Comparison of ENCODE assay signal across 30 cellular contexts in genomic region chr17:74619077-74619673, GRCh38. TPM values are rescaled to one million over a fixed set of nuclear protein-coding genes. Genes with fewer than 3 reads are reported as not detected.
DNase-seq lines count a peak whose midpoint lies in the region; ATAC-seq, FAIRE-seq and TF ChIP-seq lines count a peak whose summit lies in the region.
"Had no signal": no experiment of that assay in that cellular context is flagged by ENCODE, and none has a peak within 500 bp of the region (broad histone marks: within the 10 kb centered on the region; RNA-seq: fewer than 3 reads in every experiment).

No MANE protein-coding gene starts in this region.

- H3K4me1 ChIP-seq in IMR-90 (ENCODE audit: control insufficient read depth, insufficient read depth, low read length) (no peaks in the 10 kb centered on the region), lower lobe of right lung (no peaks in the 10 kb centered on the region), trophoblast cell (ENCODE audit: control insufficient read depth in 1 of 2, insufficient read depth in 2 of 2, low read length in 2 of 2) (no peaks in the 10 kb centered on the region)
- H3K4me1 ChIP-seq: tibial artery had no signal

- H2AFZ ChIP-seq in IMR-90 (replicated peaks; ENCODE audit: low read length, poor library complexity) (peak overlapping the region; percentile 11), trophoblast cell (ENCODE audit: insufficient read depth, low read length, poor library complexity) (no peak overlapping the region)

- no peak overlapping the region for H2AK5ac ChIP-seq in IMR-90 (ENCODE audit: low read depth, low read length)
- H2AK5ac ChIP-seq in trophoblast cell (ENCODE audit: low read length) = no peak overlapping the region

- H4K8ac ChIP-seq in IMR-90 (ENCODE audit: low read depth in 2 of 2, low read length in 2 of 2) (no peak overlapping the region), trophoblast cell (ENCODE audit: low read depth, low read length) (no peak overlapping the region)

- no peak overlapping the region for H2BK5ac ChIP-seq in IMR-90 (ENCODE audit: low read depth, low read length, poor library complexity, severe bottlenecking)
- no peak overlapping the region for H2BK5ac ChIP-seq in trophoblast cell (ENCODE audit: low read depth, low read length, poor library complexity)

- H4K91ac ChIP-seq in IMR-90 (ENCODE audit: insufficient read depth, low read depth, low read length) = no peak overlapping the region
- H4K91ac ChIP-seq in trophoblast cell (ENCODE audit: low read depth, low read length) = no peak overlapping the region

- no peak overlapping the region for H2AK9ac ChIP-seq in IMR-90 (replicated peaks; ENCODE audit: low read depth, low read length, poor library complexity)

- no peak overlapping the region for H3K56ac ChIP-seq in IMR-90 (ENCODE audit: extremely low read depth, insufficient read depth, low read length)

- H3K79me1 ChIP-seq in IMR-90 (ENCODE audit: low read depth in 1 of 2, low read length in 2 of 2) (no peaks in the 10 kb centered on the region), trophoblast cell (ENCODE audit: low read length) (no peaks in the 10 kb centered on the region)

- BruUV-seq in IMR-90 (replicated peaks; lab: Mats Ljungman, UMichigan) = no TSS peak

- H3K14ac ChIP-seq in IMR-90 (replicated peaks; ENCODE audit: low read depth, low read length) = no peak overlapping the region
- H3K14ac ChIP-seq in trophoblast cell (ENCODE audit: low read length) = no peak overlapping the region

- H3K27ac ChIP-seq in IMR-90 (ENCODE audit: insufficient read depth, low read length) = no peak overlapping the region
- no peak overlapping the region for H3K27ac ChIP-seq in lower lobe of right lung
- H3K27ac ChIP-seq in trophoblast cell (ENCODE audit: low read depth, low read length) = no peak overlapping the region
- H3K27ac ChIP-seq: epithelial cell of prostate, tibial artery, VCaP had no signal

- no peaks in the 10 kb centered on the region for H3K9me1 ChIP-seq in IMR-90 (ENCODE audit: insufficient read depth, low read length)

- no peak for FAIRE-seq in D721Med (lab: Jason Lieb, UNC)
- FAIRE-seq: astrocyte, frontal cortex, keratinocyte had no signal

- TF ChIP-seq POLR2A in IMR-90 (IDR thresholded peaks at IDR 0.05; ENCODE audit: low read depth, low read length) = no peak

- H3K23ac ChIP-seq in IMR-90 (ENCODE audit: low read depth, low read length) (no peak overlapping the region), trophoblast cell (ENCODE audit: low read length) (no peak overlapping the region)

- CTCF ChIA-PET in IMR-90 (lab: Yijun Ruan, JAX) = no interaction called here

- H2BK20ac ChIP-seq in IMR-90 (ENCODE audit: low read depth, low read length) = no peak overlapping the region

- DNase-seq in IMR-90 (no peak), lower lobe of right lung (no peak), D721Med (ENCODE audit: insufficient read length, low spot score) (no peak), trophoblast cell (no peak)
- DNase-seq: activated CD4-positive, alpha-beta T cell treated with anti-CD3 and anti-CD28 coated beads, Interleukin-2, amount 10 ng/mL, durations not matched to agents 7 days and 5 days; activated CD8-positive, alpha-beta memory T cell treated with anti-CD3 and anti-CD28 coated beads, Interleukin-2, amount 10 ng/mL, durations not matched to agents 7 days and 5 days; activated naive CD4-positive, alpha-beta T cell treated with anti-CD3 and anti-CD28 coated beads, Interleukin-2, amount 50 U/mL, for 16 hours; CD4-positive, alpha-beta memory T cell; cerebellar nuclear complex; DMS153; GF-D8; HCEC 1CT; KBM-7; MV-4-11; naive B cell; NCI-H526; RPMI8226; SK-N-SH; stimulated activated naive CD8-positive, alpha-beta T cell treated with anti-CD3 and anti-CD28 coated beads, Interleukin-15, amount 100 ng/mL, for 72 hours had no signal

- no peak overlapping the region for H3K4ac ChIP-seq in IMR-90 (ENCODE audit: low read depth, low read length)
- H3K4ac ChIP-seq in trophoblast cell (ENCODE audit: low read depth, low read length) = no peak overlapping the region

- H2BK12ac ChIP-seq in trophoblast cell (ENCODE audit: low read length) = no peak overlapping the region

- peaks cover 22% of the 10 kb centered on the region for H3K36me3 Mint-ChIP-seq in dendritic cell treated with granulocyte-macrophage colony-stimulating factor and Interleukin-4, amounts not matched to agents 40 ng/mL and 50 ng/mL, for 4 days (ENCODE audit: low read depth)
- H3K36me3 Mint-ChIP-seq: activated CD8-positive, alpha-beta memory T cell treated with anti-CD3 and anti-CD28 coated beads, Interleukin-2, amount 10 ng/mL, durations not matched to agents 7 days and 5 days; CD4-positive, alpha-beta memory T cell; memory B cell; naive B cell had no signal

- TF ChIP-seq CTCF in IMR-90 (conservative IDR thresholded peaks at IDR 0.05; ENCODE audit: low read depth, low read length) (no peak), lower lobe of right lung (IDR thresholded peaks at IDR 0.05) (no peak), D721Med (IDR thresholded peaks at IDR 0.05; ENCODE audit: insufficient read depth, missing control alignments) (no peak)

- H3K9ac ChIP-seq in IMR-90 (ENCODE audit: low read depth, low read length) (no peak overlapping the region), trophoblast cell (ENCODE audit: low read length) (no peak overlapping the region)
- H3K9ac ChIP-seq: SK-N-SH had no signal

- H3K36me3 ChIP-seq in IMR-90 (ENCODE audit: control insufficient read depth, insufficient read depth, low read length) (no peaks in the 10 kb centered on the region), lower lobe of right lung (no peaks in the 10 kb centered on the region), trophoblast cell (ENCODE audit: control insufficient read depth in 1 of 2, insufficient read depth in 2 of 2, low read length in 2 of 2) (no peaks in the 10 kb centered on the region)
- H3K36me3 ChIP-seq: tibial artery had no signal

- in situ Hi-C loops in IMR-90 (cut with MboI; ENCODE audit: low sequenced_read_pairs) = no loop called here

- ATAC-seq in IMR-90 (ENCODE audit: low read depth) (no peak), lower lobe of right lung (peak; percentile 14 to 23), HG02870 (IDR thresholded peaks at IDR 0.05; ENCODE audit: unreplicated experiment) (no peak)
- ATAC-seq: activated CD8-positive, alpha-beta memory T cell treated with anti-CD3 and anti-CD28 coated beads, Interleukin-2, amount 10 ng/mL, durations not matched to agents 7 days and 5 days had no signal

- H3K27ac Mint-ChIP-seq in dendritic cell treated with granulocyte-macrophage colony-stimulating factor and Interleukin-4, amounts not matched to agents 40 ng/mL and 50 ng/mL, for 4 days = peak overlapping the region; percentile 25
- H3K27ac Mint-ChIP-seq: activated CD4-positive, alpha-beta T cell treated with anti-CD3 and anti-CD28 coated beads, Interleukin-2, amount 10 ng/mL, durations not matched to agents 7 days and 5 days; activated CD8-positive, alpha-beta memory T cell treated with anti-CD3 and anti-CD28 coated beads, Interleukin-2, amount 10 ng/mL, durations not matched to agents 7 days and 5 days; CD4-positive, alpha-beta memory T cell; memory B cell; stimulated activated naive CD8-positive, alpha-beta T cell treated with anti-CD3 and anti-CD28 coated beads, Interleukin-15, amount 100 ng/mL, for 72 hours; T-helper 2 cell treated with Interferon-gamma antibody and Interleukin-4, amounts not matched to agents 5 μg/mL and 100 μg/mL, for 36 hours had no signal

- H2BK15ac ChIP-seq in IMR-90 (ENCODE audit: low read depth, low read length) = no peak overlapping the region

- H3K4me2 ChIP-seq in IMR-90 (ENCODE audit: low read depth, low read length) (no peak overlapping the region), trophoblast cell (ENCODE audit: low read length) (no peak overlapping the region)
- H3K4me2 ChIP-seq: SK-N-SH had no signal

- H3K4me3 ChIP-seq in IMR-90 (ENCODE audit: insufficient read depth, low read depth, low read length) (no peak overlapping the region), lower lobe of right lung (no peak overlapping the region), trophoblast cell (ENCODE audit: low read depth, low read length) (no peak overlapping the region)
- H3K4me3 ChIP-seq: tibial artery had no signal

- peaks cover 91% of the 10 kb centered on the region for H3K4me1 Mint-ChIP-seq in dendritic cell treated with granulocyte-macrophage colony-stimulating factor and Interleukin-4, amounts not matched to agents 40 ng/mL and 50 ng/mL, for 4 days (ENCODE audit: low read depth)
- H3K4me1 Mint-ChIP-seq: activated CD4-positive, alpha-beta T cell treated with anti-CD3 and anti-CD28 coated beads, Interleukin-2, amount 10 ng/mL, durations not matched to agents 7 days and 5 days; activated CD8-positive, alpha-beta memory T cell treated with anti-CD3 and anti-CD28 coated beads, Interleukin-2, amount 10 ng/mL, durations not matched to agents 7 days and 5 days; stimulated activated naive CD8-positive, alpha-beta T cell treated with anti-CD3 and anti-CD28 coated beads, Interleukin-15, amount 100 ng/mL, for 72 hours had no signal

- H3K9me3 ChIP-seq in IMR-90 (ENCODE audit: control insufficient read depth, insufficient read depth, low read length) (peaks cover 16% of the 10 kb centered on the region), lower lobe of right lung (no peaks in the 10 kb centered on the region), trophoblast cell (ENCODE audit: insufficient read depth, low read depth, low read length) (no peaks in the 10 kb centered on the region)
- H3K9me3 ChIP-seq: SK-N-SH, tibial artery had no signal

- dilution Hi-C loops in IMR-90 (cut with HindIII; ENCODE audit: low sequenced_read_pairs, unreplicated experiment) = no loop called here

- intact Hi-C loops in IMR-90 (cut with micrococcal nuclease) (no loop called here), lower lobe of right lung (cut with DNase I) (no loop called here)
- intact Hi-C loops in dendritic cell treated with granulocyte-macrophage colony-stimulating factor and Interleukin-4, amounts not matched to agents 40 ng/mL and 50 ng/mL, for 4 days (cut with micrococcal nuclease) = no loop called here

- POLR2A ChIA-PET in IMR-90 (lab: Charles Lee; ENCODE audit: unreplicated experiment) = no interaction called here

- H3K27me3 Mint-ChIP-seq in dendritic cell treated with granulocyte-macrophage colony-stimulating factor and Interleukin-4, amounts not matched to agents 40 ng/mL and 50 ng/mL, for 4 days = peaks cover 32% of the 10 kb centered on the region

- H3K18ac ChIP-seq in IMR-90 (ENCODE audit: low read depth, low read length) (no peak overlapping the region), trophoblast cell (ENCODE audit: low read length) (no peak overlapping the region)

- H3K79me2 ChIP-seq in trophoblast cell (ENCODE audit: control insufficient read depth, insufficient read depth, low read length, poor library complexity) = no peaks in the 10 kb centered on the region

- H2BK120ac ChIP-seq in IMR-90 (ENCODE audit: low read depth, low read length) = no peak overlapping the region
- no peak overlapping the region for H2BK120ac ChIP-seq in trophoblast cell (ENCODE audit: insufficient read depth, low read length, poor library complexity)

- no peaks in the 10 kb centered on the region for H4K20me1 ChIP-seq in IMR-90 (ENCODE audit: insufficient read depth, low read length)

- WGBS in IMR-90 (ENCODE audit: extremely low coverage in 2 of 2, insufficient read length in 1 of 2), 2 experiments = 50% methylated on average over 1 of the region's 2 CpGs; no CpG with 5 or more reads in 1 of the 2 experiments
- WGBS in trophoblast cell (ENCODE audit: extremely low coverage, insufficient coverage, insufficient read length) = no CpG with 5 or more reads among the region's 2 CpGs

- H3K4me3 Mint-ChIP-seq in dendritic cell treated with granulocyte-macrophage colony-stimulating factor and Interleukin-4, amounts not matched to agents 40 ng/mL and 50 ng/mL, for 4 days = no peak overlapping the region
- H3K4me3 Mint-ChIP-seq: activated CD4-positive, alpha-beta T cell treated with anti-CD3 and anti-CD28 coated beads, Interleukin-2, amount 10 ng/mL, durations not matched to agents 7 days and 5 days; activated CD8-positive, alpha-beta memory T cell treated with anti-CD3 and anti-CD28 coated beads, Interleukin-2, amount 10 ng/mL, durations not matched to agents 7 days and 5 days; CD4-positive, alpha-beta memory T cell; memory B cell; stimulated activated naive CD8-positive, alpha-beta T cell treated with anti-CD3 and anti-CD28 coated beads, Interleukin-15, amount 100 ng/mL, for 72 hours; T-helper 2 cell treated with Interferon-gamma antibody and Interleukin-4, amounts not matched to agents 5 μg/mL and 100 μg/mL, for 36 hours had no signal

- H4K5ac ChIP-seq in IMR-90 (ENCODE audit: low read depth, low read length) = no peak overlapping the region

- H3K9me3 Mint-ChIP-seq in dendritic cell treated with granulocyte-macrophage colony-stimulating factor and Interleukin-4, amounts not matched to agents 40 ng/mL and 50 ng/mL, for 4 days = no peaks in the 10 kb centered on the region
- H3K9me3 Mint-ChIP-seq: activated CD4-positive, alpha-beta T cell treated with anti-CD3 and anti-CD28 coated beads, Interleukin-2, amount 10 ng/mL, durations not matched to agents 7 days and 5 days; stimulated activated naive CD8-positive, alpha-beta T cell treated with anti-CD3 and anti-CD28 coated beads, Interleukin-15, amount 100 ng/mL, for 72 hours; T-helper 2 cell treated with Interferon-gamma antibody and Interleukin-4, amounts not matched to agents 5 μg/mL and 100 μg/mL, for 36 hours had no signal

- H3K27me3 ChIP-seq in IMR-90 (ENCODE audit: control insufficient read depth, insufficient read depth, low read length) (no peaks in the 10 kb centered on the region), lower lobe of right lung (ENCODE audit: low read depth) (peaks cover under 1% of the 10 kb centered on the region), trophoblast cell (ENCODE audit: insufficient read depth, low read length) (no peaks in the 10 kb centered on the region)

- TF ChIP-seq RAD21 in IMR-90 (IDR thresholded peaks at IDR 0.05; ENCODE audit: low read length) = no peak

- no peak overlapping the region for H4K12ac ChIP-seq in trophoblast cell (ENCODE audit: low read depth, low read length)

RNA-seq across cellular contexts. Expression of gene CD300E, which starts 4.4 kb away (rescaled TPM):
- total RNA-seq in IMR-90 (2012; rRNA removed) = not detected in 2 replicates
- not detected in 2 replicates for polyA plus RNA-seq in IMR-90 (2012; rRNA removed)
- not detected in 2 replicates for polyA plus RNA-seq in IMR-90 (2012; cell fraction: cytosol; rRNA removed)
- not detected in 2 replicates for polyA plus RNA-seq in IMR-90 (2012; cell fraction: nucleus; rRNA removed; ENCODE audit: low replicate concordance)
- 7.3 TPM for total RNA-seq in lower lobe of right lung
- polyA plus RNA-seq in trophoblast cell (2013) = 0.10 and 0.33 TPM in 2 replicates
- total RNA-seq: activated CD4-positive, alpha-beta T cell treated with anti-CD3 and anti-CD28 coated beads, Interleukin-2, amount 10 ng/mL, durations not matched to agents 7 days and 5 days; activated CD8-positive, alpha-beta memory T cell treated with anti-CD3 and anti-CD28 coated beads, Interleukin-2, amount 10 ng/mL, durations not matched to agents 7 days and 5 days; astrocyte; CD4-positive, alpha-beta memory T cell had no signal
- polyA plus RNA-seq: CD4-positive, alpha-beta memory T cell; keratinocyte; SK-N-SH had no signal

RNA-seq across cellular contexts. Expression of gene CD300LD, which starts 27.1 kb away (rescaled TPM):
- not detected in 2 replicates for total RNA-seq in IMR-90 (2012; rRNA removed)
- not detected in 2 replicates for polyA plus RNA-seq in IMR-90 (2012; rRNA removed)
- polyA plus RNA-seq in IMR-90 (2012; cell fraction: cytosol; rRNA removed) = not detected in 2 replicates
- not detected in 2 replicates for polyA plus RNA-seq in IMR-90 (2012; cell fraction: nucleus; rRNA removed; ENCODE audit: low replicate concordance)
- total RNA-seq in lower lobe of right lung = not detected
- not detected in 2 replicates for polyA plus RNA-seq in trophoblast cell (2013)
- total RNA-seq: activated CD8-positive, alpha-beta memory T cell treated with anti-CD3 and anti-CD28 coated beads, Interleukin-2, amount 10 ng/mL, durations not matched to agents 7 days and 5 days; astrocyte; CD4-positive, alpha-beta memory T cell; frontal cortex had no signal
- polyA plus RNA-seq: CD4-positive, alpha-beta memory T cell; keratinocyte; SK-N-SH had no signal

RNA-seq across cellular contexts. Expression of gene CD300H, which starts 51.9 kb away (rescaled TPM):
- total RNA-seq in IMR-90 (2012; rRNA removed) (not detected in 2 replicates), lower lobe of right lung (0.92 TPM)
- not detected in 2 replicates for polyA plus RNA-seq in IMR-90 (2012; rRNA removed)
- polyA plus RNA-seq in IMR-90 (2012; cell fraction: cytosol; rRNA removed) = not detected in 2 replicates
- not detected in 2 replicates for polyA plus RNA-seq in IMR-90 (2012; cell fraction: nucleus; rRNA removed; ENCODE audit: low replicate concordance)
- polyA plus RNA-seq in trophoblast cell (2013) = not detected in 2 replicates
- total RNA-seq: activated CD4-positive, alpha-beta T cell treated with anti-CD3 and anti-CD28 coated beads, Interleukin-2, amount 10 ng/mL, durations not matched to agents 7 days and 5 days; activated CD8-positive, alpha-beta memory T cell treated with anti-CD3 and anti-CD28 coated beads, Interleukin-2, amount 10 ng/mL, durations not matched to agents 7 days and 5 days; astrocyte; CD4-positive, alpha-beta memory T cell; frontal cortex; omental fat pad had no signal
- polyA plus RNA-seq: CD4-positive, alpha-beta memory T cell; keratinocyte; SK-N-SH had no signal

Comparison
In these comparisons a context has a peak if more than half of its experiments do, and no peak if none do; other contexts are left out.
1. ATAC-seq: peak in lower lobe of right lung (2 of 2); none in IMR-90 (single experiment) and HG02870 (single experiment).